1 cellular context compared by ENCODE assay signal in the genomic region with DNA sequence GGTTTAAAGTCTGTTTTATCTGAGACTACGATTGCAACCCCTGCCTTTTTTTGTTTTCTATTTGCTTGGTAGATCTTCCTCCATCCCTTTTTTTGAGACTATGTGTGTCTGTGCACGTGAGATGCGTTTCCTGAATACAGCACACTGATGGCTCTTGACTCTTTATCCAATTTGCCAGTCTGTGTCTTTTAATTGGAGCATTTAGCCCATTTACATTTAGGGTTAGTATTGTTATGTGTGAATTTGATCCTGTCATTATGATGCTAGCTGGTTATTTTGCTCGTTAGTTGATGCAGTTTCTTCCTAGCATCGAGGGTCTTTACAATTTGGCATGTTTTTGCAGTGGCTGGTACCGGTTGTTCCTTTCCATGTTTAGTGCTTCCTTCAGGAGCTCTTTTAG. TPM values are rescaled to one million over a fixed set of nuclear protein-coding genes. Genes with fewer than 3 reads are reported as not detected.
"Had no signal": no experiment of that assay in that cellular context is flagged by ENCODE, and none has a peak within 500 bp of the region (broad histone marks: within the 10 kb centered on the region; RNA-seq: fewer than 3 reads in every experiment).

No MANE protein-coding gene starts in this region.

RNA-seq across cellular contexts. Expression of gene SLAMF6, which starts 44.0 kb away (rescaled TPM):
- total RNA-seq: WTC11 had no signal
